6 cellular contexts compared by ENCODE assay signal in genomic region chr11:829116-829945, GRCh38. TPM values are rescaled to one million over a fixed set of nuclear protein-coding genes. Genes with fewer than 3 reads are reported as not detected.
DNase-seq lines count a peak whose midpoint lies in the region; TF ChIP-seq lines count a peak whose summit lies in the region.

No MANE protein-coding gene starts in this region.

- H3K4me1 ChIP-seq in HUES48 (ENCODE audit: control insufficient read depth, insufficient read depth, low read length): peaks cover 51% of the 10 kb centered on the region
- peaks cover 46% of the 10 kb centered on the region for H3K4me1 ChIP-seq in prostate gland (replicated peaks)

- TF ChIP-seq CTCF in prostate gland (IDR thresholded peaks at IDR 0.05): no peak

- H3K27ac ChIP-seq in HUES48 (ENCODE audit: low read depth, low read length) (no peak overlapping the region), prostate gland (no peak overlapping the region)

- 20% methylated on average over 44 of the region's 46 CpGs for WGBS in prostate gland

- no peak for TF ChIP-seq POLR2A in prostate gland (IDR thresholded peaks at IDR 0.05)

- no peak overlapping the region; the same call in 1 of the 2 replicates for H3K9ac ChIP-seq in HUES48 (ENCODE audit: low read depth, low read length)

- H3K4me3 ChIP-seq in HUES48 (ENCODE audit: low read depth, low read length): peak overlapping the region; percentile 68
- peak overlapping the region; percentile 21 to 22 for H3K4me3 ChIP-seq in prostate gland

- DNase-seq in dermis microvascular lymphatic vessel endothelial cell (ENCODE audit: low read depth in 2 of 2) (peak; percentile 94 to 96), prostate gland (ENCODE audit: low spot score) (no peak), SW480 (ENCODE audit: low spot score) (no peak), NCI-H510A (lab: John Stamatoyannopoulos, UW) (no peak), germinal center (ENCODE audit: low spot score) (no peak)

- peaks cover 53% of the 10 kb centered on the region for H3K27me3 ChIP-seq in HUES48 (ENCODE audit: control insufficient read depth, insufficient read depth, low read length)
- H3K27me3 ChIP-seq in prostate gland (replicated peaks; ENCODE audit: insufficient read depth): no peaks in the 10 kb centered on the region

- H3K36me3 ChIP-seq in HUES48 (ENCODE audit: control insufficient read depth, insufficient read depth, low read length): 0 out of 2 replicates have a peak, but pooled peaks cover 9% of the 10 kb centered on the region
- H3K36me3 ChIP-seq in prostate gland: peaks cover 3 to 7% of the 10 kb centered on the region in 2 donors

- no peaks in the 10 kb centered on the region for H3K9me3 ChIP-seq in HUES48 (ENCODE audit: control insufficient read depth, insufficient read depth, low read length)
- no peaks in the 10 kb centered on the region for H3K9me3 ChIP-seq in prostate gland

- intact Hi-C loops in prostate gland (cut with DNase I): no loop called here

RNA-seq across cellular contexts. Expression of gene CRACR2B, which starts 1.6 kb away (rescaled TPM):
- total RNA-seq in dermis microvascular lymphatic vessel endothelial cell (12.1 and 16.9 TPM in 2 replicates), prostate gland (10 to 100 TPM; 23.2 to 83.0 TPM)

RNA-seq across cellular contexts. Expression of gene CD151, which starts 3.4 kb away (rescaled TPM):
- total RNA-seq in dermis microvascular lymphatic vessel endothelial cell (498 and 1,021 TPM in 2 replicates), prostate gland (100 to 1,000 TPM; 313 to 362 TPM)

RNA-seq across cellular contexts. Expression of gene PNPLA2, which starts 10.6 kb away (rescaled TPM):
- 29.5 and 63.3 TPM in 2 replicates for total RNA-seq in dermis microvascular lymphatic vessel endothelial cell
- total RNA-seq in prostate gland: 100 to 1,000 TPM in 1 of 2 donors, 10 to 100 TPM in 1; 61.8 to 115 TPM

RNA-seq across cellular contexts. Expression of gene POLR2L, which starts 13.0 kb away (rescaled TPM):
- total RNA-seq in dermis microvascular lymphatic vessel endothelial cell (200 and 256 TPM in 2 replicates), prostate gland (10 to 100 TPM; 64.5 to 91.1 TPM)

RNA-seq across cellular contexts. Expression of gene TSPAN4, which starts 13.3 kb away (rescaled TPM):
- total RNA-seq in dermis microvascular lymphatic vessel endothelial cell (73.4 and 118 TPM in 2 replicates), prostate gland (10 to 100 TPM; 48.8 to 94.9 TPM)

Comparison
In these comparisons a context has a peak if more than half of its experiments do, and no peak if none do; other contexts are left out.
1. DNase-seq: peak in dermis microvascular lymphatic vessel endothelial cell (2 of 2); none in prostate gland (single experiment), SW480 (single experiment), NCI-H510A (single experiment) and germinal center (single experiment).